In the genomic region with DNA sequence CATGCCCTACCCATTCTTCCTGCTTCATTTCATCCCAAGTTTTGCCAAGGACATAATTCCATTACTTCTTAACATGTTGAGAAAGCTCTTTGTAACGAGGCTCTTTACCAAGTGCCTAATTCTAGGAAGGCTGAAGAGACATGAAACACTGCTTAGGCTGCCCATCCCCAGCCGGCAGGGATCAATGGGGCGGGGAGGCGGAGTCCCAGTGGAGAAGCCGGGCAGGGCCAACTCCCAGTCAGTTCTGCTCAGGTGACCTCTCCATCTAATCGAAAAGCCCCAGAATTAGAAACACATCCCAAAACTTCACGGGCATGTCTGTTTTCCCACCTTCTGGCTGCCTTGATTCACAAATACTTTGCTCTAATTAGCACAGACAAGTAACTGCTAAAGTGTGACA, we compare ENCODE assay signal across 17 cellular contexts.
DNase-seq lines count a peak whose midpoint lies in the region; ATAC-seq, FAIRE-seq and TF ChIP-seq lines count a peak whose summit lies in the region.
"Had no signal": no experiment of that assay in that cellular context is flagged by ENCODE, and none has a peak within 500 bp of the region (broad histone marks: within the 10 kb centered on the region; RNA-seq: fewer than 3 reads in every experiment).

No MANE protein-coding gene starts in this region.

- no peak overlapping the region for H3K4me3 Mint-ChIP-seq in endodermal cell

- POLR2A ChIA-PET in HepG2 (lab: Yijun Ruan, JAX), result no interaction called here

- intact Hi-C loops in HepG2 (cut with micrococcal nuclease; ENCODE audit: unreplicated experiment) (no loop called here), right lobe of liver (cut with DNase I) (no loop called here)

- no peak overlapping the region for H3K23ac ChIP-seq in mesendoderm (ENCODE audit: low read length)

- in situ Hi-C loops in HepG2 (cut with HindIII; ENCODE audit: extremely low pct_ligation_motif_present, low pct_unique_long_range_greater_than_20kb), result no loop called here

- H2AK5ac ChIP-seq in mesendoderm (ENCODE audit: low read length), result no peak overlapping the region

- H3K27me3 Mint-ChIP-seq in endodermal cell (ENCODE audit: insufficient read depth), result no peaks in the 10 kb centered on the region

- peaks cover 8% of the 10 kb centered on the region for H3K9me3 Mint-ChIP-seq in endodermal cell

- WGBS in HepG2 (ENCODE audit: low lambda C conversion rate), result 2% methylated on average over 7 of the region's 7 CpGs
- WGBS in right lobe of liver (ENCODE audit: insufficient coverage, low coverage, low lambda C conversion rate, missing lambda C conversion rate), result 36% methylated on average over 6 of the region's 7 CpGs
- WGBS in endodermal cell (ENCODE audit: insufficient coverage in 1 of 2, insufficient read length in 1 of 2), 2 experiments, result 49 to 52% methylated on average over 3 to 7 of the region's 7 CpGs
- no CpG with 5 or more reads among the region's 7 CpGs for WGBS in mesendoderm (ENCODE audit: extremely low coverage, insufficient coverage, low lambda C conversion rate)

- no peak for TF ChIP-seq POLR2A in HepG2 (IDR thresholded peaks at IDR 0.05; ENCODE audit: insufficient read depth in 1 of 2, low read depth in 2 of 2, low read length in 2 of 2)
- no peak for TF ChIP-seq POLR2A in right lobe of liver (IDR thresholded peaks at IDR 0.05)

- FAIRE-seq in HepG2 (lab: Jason Lieb, UNC), result no peak

- no peak overlapping the region for H2BK120ac ChIP-seq in mesendoderm (ENCODE audit: low read depth, low read length)

- H3K36me3 Mint-ChIP-seq in endodermal cell (ENCODE audit: low read depth), result no peaks in the 10 kb centered on the region

- H3K27ac ChIP-seq in HepG2 (ENCODE audit: extremely low read length, insufficient read depth, low read length) (no peak overlapping the region), right lobe of liver (no peak overlapping the region), endodermal cell (ENCODE audit: low read depth, low read length) (no peak overlapping the region), mesendoderm (ENCODE audit: low read depth, low read length) (no peak overlapping the region)

- H3K27me3 ChIP-seq in HepG2 (ENCODE audit: control insufficient read depth in 1 of 2, insufficient read depth in 2 of 2, low read length in 2 of 2), result 0 out of 5 replicates have a peak, but pooled peaks cover 0 to 4% of the 10 kb centered on the region in 2 experiments
- H3K27me3 ChIP-seq in right lobe of liver, result no peaks in the 10 kb centered on the region
- no peaks in the 10 kb centered on the region for H3K27me3 ChIP-seq in endodermal cell (ENCODE audit: control insufficient read depth, insufficient read depth, low read length, poor library complexity, severe bottlenecking)
- H3K27me3 ChIP-seq in mesendoderm (ENCODE audit: insufficient read depth, low read length, poor library complexity), result no peaks in the 10 kb centered on the region
- H3K27me3 ChIP-seq: MG63 had no signal

- H4K5ac ChIP-seq in mesendoderm (ENCODE audit: low read length), result no peak overlapping the region

- no peaks in the 10 kb centered on the region for H3K9me3 ChIP-seq in HepG2 (ENCODE audit: low read length)
- H3K9me3 ChIP-seq in right lobe of liver, result no peaks in the 10 kb centered on the region
- H3K9me3 ChIP-seq in endodermal cell (ENCODE audit: control insufficient read depth, low read length), result peaks cover 9% of the 10 kb centered on the region
- H3K9me3 ChIP-seq: MG63 had no signal

- H4K8ac ChIP-seq in mesendoderm (ENCODE audit: low read depth, low read length), result no peak overlapping the region

- H3K36me3 ChIP-seq in HepG2 (replicated peaks in 1 of 2; ENCODE audit: control insufficient read depth in 1 of 2, insufficient read depth in 2 of 2, low read length in 2 of 2) (no peaks in the 10 kb centered on the region), right lobe of liver (no peaks in the 10 kb centered on the region), endodermal cell (ENCODE audit: control insufficient read depth, insufficient read depth, low read length) (no peaks in the 10 kb centered on the region), mesendoderm (ENCODE audit: control insufficient read depth, insufficient read depth, low read length) (no peaks in the 10 kb centered on the region)
- H3K36me3 ChIP-seq: MG63 had no signal

- H2AFZ ChIP-seq in HepG2 (ENCODE audit: low read length), result no peak overlapping the region

- H3K9ac ChIP-seq in HepG2 (ENCODE audit: insufficient read depth, low read depth, low read length) (no peak overlapping the region), endodermal cell (ENCODE audit: extremely low read depth, low read length, poor library complexity, severe bottlenecking) (no peak overlapping the region), mesendoderm (ENCODE audit: low read length) (no peak overlapping the region)

- ATAC-seq in HepG2 (peak; percentile 49; the same call in 1 of the 3 replicates), right lobe of liver (no peak)

- H3K79me1 ChIP-seq in mesendoderm (ENCODE audit: low read length), result no peaks in the 10 kb centered on the region

- H4K20me1 ChIP-seq in HepG2 (ENCODE audit: insufficient read depth, low read length), result no peaks in the 10 kb centered on the region

- TF ChIP-seq CTCF in HepG2 (CRISPR knock-in tag; IDR thresholded peaks at IDR 0.05), result no peak
- no peak for TF ChIP-seq CTCF in right lobe of liver (IDR thresholded peaks at IDR 0.05)
- no peak for TF ChIP-seq CTCF in endodermal cell (conservative IDR thresholded peaks at IDR 0.05)
- no peak for TF ChIP-seq CTCF in foreskin fibroblast (IDR thresholded peaks at IDR 0.05; ENCODE audit: low read depth, low read length)

- DNase-seq in HepG2 (ENCODE audit: low spot score) (no peak), right lobe of liver (no peak), endodermal cell (peak; percentile 78), mesendoderm (peak; percentile 37), NCI-H146 (lab: John Stamatoyannopoulos, UW) (no peak), NCI-H524 treated with DMSO at 0.1 percent for 48 hours (lab: John Stamatoyannopoulos, UW) (no peak), foreskin fibroblast (no peak)
- DNase-seq in stimulated activated CD4-positive, alpha-beta T cell treated with anti-CD3 and anti-CD28 coated beads, Interleukin-15, amount 100 ng/mL, for 24 hours, result no peak
- DNase-seq: C1 segment of cervical spinal cord, DMS79 treated with DMSO at 0.1 percent for 48 hours, Karpas-422, MG63, NCI-H1092, NCI-H1694 treated with DMSO at 0.1 percent for 48 hours, NCI-H345, NCI-H526 treated with DMSO at 0.1 percent for 48 hours, SHP77 treated with DMSO at 0.1 percent for 48 hours had no signal

- H3K56ac ChIP-seq in mesendoderm (ENCODE audit: low read length), result no peak overlapping the region

- no peak overlapping the region for H3K18ac ChIP-seq in mesendoderm (ENCODE audit: low read length)

- no TSS peak for BruUV-seq in HepG2 (replicated peaks; lab: Mats Ljungman, UMichigan)

- no peak overlapping the region for H3K4me2 ChIP-seq in HepG2 (ENCODE audit: low read depth, low read length)
- H3K4me2 ChIP-seq in mesendoderm (ENCODE audit: low read length), result no peak overlapping the region

- CTCF ChIA-PET in HepG2 (lab: Yijun Ruan, JAX; ENCODE audit: low intra/inter-chr PET ratio, low total read pairs), result no interaction called here

- H3K79me2 ChIP-seq in HepG2 (ENCODE audit: insufficient read depth, low read length) (no peaks in the 10 kb centered on the region), mesendoderm (ENCODE audit: control insufficient read depth, insufficient read depth, low read length) (no peaks in the 10 kb centered on the region)

- no peak for TF ChIP-seq RAD21 in HepG2 (CRISPR knock-in tag; IDR thresholded peaks at IDR 0.05)

- H3K4me1 ChIP-seq in HepG2 (ENCODE audit: insufficient read depth, low read length) (no peaks in the 10 kb centered on the region; the same call in 1 of the 2 replicates), right lobe of liver (no peaks in the 10 kb centered on the region), endodermal cell (ENCODE audit: control insufficient read depth, insufficient read depth, low read length) (no peaks in the 10 kb centered on the region), mesendoderm (ENCODE audit: control insufficient read depth, low read depth, low read length) (peaks cover 6% of the 10 kb centered on the region)

- no peak for TF ChIP-seq EP300 in HepG2 (IDR thresholded peaks at IDR 0.05; ENCODE audit: low read depth in 2 of 2, low read length in 2 of 2)
- TF ChIP-seq EP300 in HepG2 (CRISPR knock-in tag; IDR thresholded peaks at IDR 0.05; ENCODE audit: borderline replicate concordance), result no peak

- H2BK5ac ChIP-seq in mesendoderm (ENCODE audit: low read length), result no peak overlapping the region

- no peak overlapping the region for H3K27ac Mint-ChIP-seq in endodermal cell

- H2BK15ac ChIP-seq in mesendoderm (replicated peaks; ENCODE audit: low read depth), result no peak overlapping the region

- H3K4me1 Mint-ChIP-seq in endodermal cell, result peaks cover 7% of the 10 kb centered on the region

- H3K4ac ChIP-seq in mesendoderm (ENCODE audit: low read depth, low read length), result no peak overlapping the region

- H3K4me3 ChIP-seq in HepG2 (replicated peaks in 1 of 3; ENCODE audit: insufficient read depth in 1 of 3, low read depth in 2 of 3, low read length in 3 of 3) (no peak overlapping the region), right lobe of liver (no peak overlapping the region), endodermal cell (ENCODE audit: low read length) (no peak overlapping the region), mesendoderm (ENCODE audit: low read length) (no peak overlapping the region), foreskin fibroblast (ENCODE audit: low read depth in 1 of 2, low read length in 2 of 2) (no peak overlapping the region)
- H3K4me3 ChIP-seq: MG63 had no signal

TF ChIP-seq in HepG2, 621 proteins besides CTCF, POLR2A, EP300 and RAD21:
- no peak for TF ChIP-seq JDP2 (CRISPR knock-in tag; IDR thresholded peaks at IDR 0.05; ENCODE audit: borderline replicate concordance)
- no peak for TF ChIP-seq ZNF383 (CRISPR knock-in tag; IDR thresholded peaks at IDR 0.05; ENCODE audit: borderline replicate concordance)

Comparison
In these comparisons a context has a peak if more than half of its experiments do, and no peak if none do; other contexts are left out.
1. DNase-seq: peak in endodermal cell (single experiment) and mesendoderm (single experiment); none in HepG2 (single experiment), right lobe of liver (0 of 3), NCI-H146 (single experiment), stimulated activated CD4-positive, alpha-beta T cell treated with anti-CD3 and anti-CD28 coated beads, Interleukin-15, amount 100 ng/mL, for 24 hours (single experiment), NCI-H524 treated with DMSO at 0.1 percent for 48 hours (single experiment) and foreskin fibroblast (0 of 2).